Comparison of ENCODE assay signal across 10 cellular contexts in the genomic region with DNA sequence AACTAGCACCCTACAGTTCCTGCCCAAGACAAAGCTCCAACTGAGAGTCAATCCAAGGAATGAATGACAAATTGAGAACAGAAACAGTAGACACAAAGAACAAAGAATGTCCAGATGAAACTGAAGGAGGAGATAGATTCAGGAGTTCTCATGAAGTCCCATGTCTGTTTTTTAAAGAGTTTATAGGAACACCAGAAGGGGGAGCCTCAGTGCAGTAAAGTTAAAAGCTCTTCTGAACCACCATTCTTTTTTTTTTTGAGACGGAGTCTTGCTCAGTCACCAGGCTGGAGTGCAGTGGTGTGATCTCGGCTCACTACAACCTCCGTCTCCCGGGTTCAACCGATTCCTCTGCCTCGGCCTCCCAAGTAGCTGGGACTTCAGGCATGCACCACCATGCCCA.
DNase-seq lines count a peak whose midpoint lies in the region; ATAC-seq and TF ChIP-seq lines count a peak whose summit lies in the region.
"Had no signal": no experiment of that assay in that cellular context is flagged by ENCODE, and none has a peak within 500 bp of the region (broad histone marks: within the 10 kb centered on the region; RNA-seq: fewer than 3 reads in every experiment).

No MANE protein-coding gene starts in this region.

- no peaks in the 10 kb centered on the region for H3K9me3 Mint-ChIP-seq in GM23338
- no peaks in the 10 kb centered on the region for H3K9me3 Mint-ChIP-seq in activated T-helper 2 cell treated with anti-CD3 and anti-CD28 coated beads, Interferon-gamma antibody, Interleukin-2, Interleukin-4, amounts not matched to agents 10 μg/mL and 5 μg/mL and 100 μg/mL, durations not matched to agents 14 hours and 24 hours and 36 hours

- intact Hi-C loops in activated T-helper 2 cell treated with anti-CD3 and anti-CD28 coated beads, Interferon-gamma antibody, Interleukin-2, Interleukin-4, amounts not matched to agents 10 μg/mL and 5 μg/mL and 100 μg/mL, durations not matched to agents 14 hours and 24 hours and 36 hours (cut with micrococcal nuclease), result loop anchor here (1.0 kb wide), 1 partner anchor 103 kb away; no protein-coding TSS in a partner anchor

- no peaks in the 10 kb centered on the region for H3K27me3 Mint-ChIP-seq in GM23338 (ENCODE audit: insufficient read depth, low read depth, poor library complexity)
- H3K27me3 Mint-ChIP-seq in activated T-helper 2 cell treated with anti-CD3 and anti-CD28 coated beads, Interferon-gamma antibody, Interleukin-2, Interleukin-4, amounts not matched to agents 10 μg/mL and 5 μg/mL and 100 μg/mL, durations not matched to agents 14 hours and 24 hours and 36 hours (ENCODE audit: low read depth), result peaks cover 17% of the 10 kb centered on the region

- H3K36me3 ChIP-seq in GM23338 (ENCODE audit: insufficient read depth), result no peaks in the 10 kb centered on the region
- H3K36me3 ChIP-seq in SJCRH30, result no peaks in the 10 kb centered on the region

- no peak overlapping the region for H3K27ac Mint-ChIP-seq in GM23338
- no peak overlapping the region for H3K27ac Mint-ChIP-seq in activated T-helper 2 cell treated with anti-CD3 and anti-CD28 coated beads, Interferon-gamma antibody, Interleukin-2, Interleukin-4, amounts not matched to agents 10 μg/mL and 5 μg/mL and 100 μg/mL, durations not matched to agents 14 hours and 24 hours and 36 hours
- H3K27ac Mint-ChIP-seq: immature natural killer cell had no signal

- peaks cover 35% of the 10 kb centered on the region for H3K4me1 Mint-ChIP-seq in GM23338
- peaks cover 1% of the 10 kb centered on the region for H3K4me1 Mint-ChIP-seq in activated T-helper 2 cell treated with anti-CD3 and anti-CD28 coated beads, Interferon-gamma antibody, Interleukin-2, Interleukin-4, amounts not matched to agents 10 μg/mL and 5 μg/mL and 100 μg/mL, durations not matched to agents 14 hours and 24 hours and 36 hours (ENCODE audit: low read depth)
- H3K4me1 Mint-ChIP-seq: immature natural killer cell had no signal

- H3F3A ChIP-seq in GM23338 (replicated peaks; ENCODE audit: low read depth), result no peaks in the 10 kb centered on the region

- peak; percentile 4 for DNase-seq in COR-L47 (lab: John Stamatoyannopoulos, UW)
- DNase-seq in GM23338 (ENCODE audit: low spot score), result peak; percentile 84
- peak; percentile 15 to 53 for DNase-seq in SJCRH30
- peak; percentile 42 for DNase-seq in iPS-NIHi7 (ENCODE audit: extremely low spot score)
- DNase-seq in activated T-helper 2 cell treated with anti-CD3 and anti-CD28 coated beads, Interferon-gamma antibody, Interleukin-2, Interleukin-4, amounts not matched to agents 10 μg/mL and 5 μg/mL and 100 μg/mL, durations not matched to agents 14 hours and 24 hours and 36 hours (ENCODE audit: low spot score), result no peak
- no peak for DNase-seq in islet precursor cell
- no peak for DNase-seq in cortex of kidney (lab: John Stamatoyannopoulos, UW)
- DNase-seq: immature natural killer cell had no signal

- TF ChIP-seq CTCF in GM23338 (conservative IDR thresholded peaks at IDR 0.05; ENCODE audit: low read depth in 2 of 2), result peak; percentile 50 to 62

- no peak overlapping the region for H3K27ac ChIP-seq in GM23338 (ENCODE audit: low read depth)
- H3K27ac ChIP-seq in SJCRH30, result no peak overlapping the region

- H3K4me2 ChIP-seq in GM23338, result peak overlapping the region; percentile 21; the same call in 1 of the 2 replicates

- peak; percentile 81 for ATAC-seq in GM23338
- no peak for ATAC-seq in GM19023 (IDR thresholded peaks at IDR 0.05; ENCODE audit: unreplicated experiment)
- ATAC-seq: HCT116 had no signal

- H3K36me3 Mint-ChIP-seq in GM23338 (ENCODE audit: low read depth), result no peaks in the 10 kb centered on the region
- H3K36me3 Mint-ChIP-seq in activated T-helper 2 cell treated with anti-CD3 and anti-CD28 coated beads, Interferon-gamma antibody, Interleukin-2, Interleukin-4, amounts not matched to agents 10 μg/mL and 5 μg/mL and 100 μg/mL, durations not matched to agents 14 hours and 24 hours and 36 hours (ENCODE audit: low read depth), result no peaks in the 10 kb centered on the region
- H3K36me3 Mint-ChIP-seq: immature natural killer cell had no signal

- no peaks in the 10 kb centered on the region for H4K20me1 ChIP-seq in GM23338 (replicated peaks; ENCODE audit: insufficient read depth)

- no peaks in the 10 kb centered on the region for H3K9me3 ChIP-seq in SJCRH30 (replicated peaks)

- no peaks in the 10 kb centered on the region for H3K9me2 ChIP-seq in GM23338 (ENCODE audit: insufficient read depth)

- H3K27me3 ChIP-seq in GM23338 (ENCODE audit: insufficient read depth) (no peaks in the 10 kb centered on the region), SJCRH30 (no peaks in the 10 kb centered on the region)

- peaks cover 27% of the 10 kb centered on the region for H3K4me1 ChIP-seq in GM23338 (ENCODE audit: insufficient read depth)
- no peaks in the 10 kb centered on the region for H3K4me1 ChIP-seq in SJCRH30

- H3K4me3 Mint-ChIP-seq in GM23338, result no peak overlapping the region
- no peak overlapping the region for H3K4me3 Mint-ChIP-seq in activated T-helper 2 cell treated with anti-CD3 and anti-CD28 coated beads, Interferon-gamma antibody, Interleukin-2, Interleukin-4, amounts not matched to agents 10 μg/mL and 5 μg/mL and 100 μg/mL, durations not matched to agents 14 hours and 24 hours and 36 hours (ENCODE audit: low read depth)
- H3K4me3 Mint-ChIP-seq: immature natural killer cell had no signal

- H3K4me3 ChIP-seq in GM23338, result no peak overlapping the region
- H3K4me3 ChIP-seq in SJCRH30, result no peak overlapping the region

- H3K79me2 ChIP-seq in GM23338 (replicated peaks; ENCODE audit: insufficient read depth), result no peaks in the 10 kb centered on the region

- H2AFZ ChIP-seq in GM23338, result no peak overlapping the region

TF ChIP-seq in GM23338, 12 proteins besides CTCF, POLR2A, EP300 and RAD21 (continues in another document):
- TF ChIP-seq JUNB (IDR thresholded peaks at IDR 0.05; ENCODE audit: unreplicated experiment), result no peak
- TF ChIP-seq EZH2phosphoT487 (IDR thresholded peaks at IDR 0.05; ENCODE audit: unreplicated experiment), result no peak
- no peak for TF ChIP-seq CREB1 (CRISPR knock-in tag; IDR thresholded peaks at IDR 0.05; ENCODE audit: low read depth)
- TF ChIP-seq POLR2AphosphoS5 (IDR thresholded peaks at IDR 0.05; ENCODE audit: low read depth), result no peak
- TF ChIP-seq ZNF331 (CRISPR knock-in tag; IDR thresholded peaks at IDR 0.05; ENCODE audit: low read depth), result no peak
- TF ChIP-seq ZNF114 (CRISPR knock-in tag; IDR thresholded peaks at IDR 0.05), result no peak
- TF ChIP-seq EZH2 (IDR thresholded peaks at IDR 0.05; ENCODE audit: low read depth, unreplicated experiment), result no peak
- TF ChIP-seq, protein P1, sequence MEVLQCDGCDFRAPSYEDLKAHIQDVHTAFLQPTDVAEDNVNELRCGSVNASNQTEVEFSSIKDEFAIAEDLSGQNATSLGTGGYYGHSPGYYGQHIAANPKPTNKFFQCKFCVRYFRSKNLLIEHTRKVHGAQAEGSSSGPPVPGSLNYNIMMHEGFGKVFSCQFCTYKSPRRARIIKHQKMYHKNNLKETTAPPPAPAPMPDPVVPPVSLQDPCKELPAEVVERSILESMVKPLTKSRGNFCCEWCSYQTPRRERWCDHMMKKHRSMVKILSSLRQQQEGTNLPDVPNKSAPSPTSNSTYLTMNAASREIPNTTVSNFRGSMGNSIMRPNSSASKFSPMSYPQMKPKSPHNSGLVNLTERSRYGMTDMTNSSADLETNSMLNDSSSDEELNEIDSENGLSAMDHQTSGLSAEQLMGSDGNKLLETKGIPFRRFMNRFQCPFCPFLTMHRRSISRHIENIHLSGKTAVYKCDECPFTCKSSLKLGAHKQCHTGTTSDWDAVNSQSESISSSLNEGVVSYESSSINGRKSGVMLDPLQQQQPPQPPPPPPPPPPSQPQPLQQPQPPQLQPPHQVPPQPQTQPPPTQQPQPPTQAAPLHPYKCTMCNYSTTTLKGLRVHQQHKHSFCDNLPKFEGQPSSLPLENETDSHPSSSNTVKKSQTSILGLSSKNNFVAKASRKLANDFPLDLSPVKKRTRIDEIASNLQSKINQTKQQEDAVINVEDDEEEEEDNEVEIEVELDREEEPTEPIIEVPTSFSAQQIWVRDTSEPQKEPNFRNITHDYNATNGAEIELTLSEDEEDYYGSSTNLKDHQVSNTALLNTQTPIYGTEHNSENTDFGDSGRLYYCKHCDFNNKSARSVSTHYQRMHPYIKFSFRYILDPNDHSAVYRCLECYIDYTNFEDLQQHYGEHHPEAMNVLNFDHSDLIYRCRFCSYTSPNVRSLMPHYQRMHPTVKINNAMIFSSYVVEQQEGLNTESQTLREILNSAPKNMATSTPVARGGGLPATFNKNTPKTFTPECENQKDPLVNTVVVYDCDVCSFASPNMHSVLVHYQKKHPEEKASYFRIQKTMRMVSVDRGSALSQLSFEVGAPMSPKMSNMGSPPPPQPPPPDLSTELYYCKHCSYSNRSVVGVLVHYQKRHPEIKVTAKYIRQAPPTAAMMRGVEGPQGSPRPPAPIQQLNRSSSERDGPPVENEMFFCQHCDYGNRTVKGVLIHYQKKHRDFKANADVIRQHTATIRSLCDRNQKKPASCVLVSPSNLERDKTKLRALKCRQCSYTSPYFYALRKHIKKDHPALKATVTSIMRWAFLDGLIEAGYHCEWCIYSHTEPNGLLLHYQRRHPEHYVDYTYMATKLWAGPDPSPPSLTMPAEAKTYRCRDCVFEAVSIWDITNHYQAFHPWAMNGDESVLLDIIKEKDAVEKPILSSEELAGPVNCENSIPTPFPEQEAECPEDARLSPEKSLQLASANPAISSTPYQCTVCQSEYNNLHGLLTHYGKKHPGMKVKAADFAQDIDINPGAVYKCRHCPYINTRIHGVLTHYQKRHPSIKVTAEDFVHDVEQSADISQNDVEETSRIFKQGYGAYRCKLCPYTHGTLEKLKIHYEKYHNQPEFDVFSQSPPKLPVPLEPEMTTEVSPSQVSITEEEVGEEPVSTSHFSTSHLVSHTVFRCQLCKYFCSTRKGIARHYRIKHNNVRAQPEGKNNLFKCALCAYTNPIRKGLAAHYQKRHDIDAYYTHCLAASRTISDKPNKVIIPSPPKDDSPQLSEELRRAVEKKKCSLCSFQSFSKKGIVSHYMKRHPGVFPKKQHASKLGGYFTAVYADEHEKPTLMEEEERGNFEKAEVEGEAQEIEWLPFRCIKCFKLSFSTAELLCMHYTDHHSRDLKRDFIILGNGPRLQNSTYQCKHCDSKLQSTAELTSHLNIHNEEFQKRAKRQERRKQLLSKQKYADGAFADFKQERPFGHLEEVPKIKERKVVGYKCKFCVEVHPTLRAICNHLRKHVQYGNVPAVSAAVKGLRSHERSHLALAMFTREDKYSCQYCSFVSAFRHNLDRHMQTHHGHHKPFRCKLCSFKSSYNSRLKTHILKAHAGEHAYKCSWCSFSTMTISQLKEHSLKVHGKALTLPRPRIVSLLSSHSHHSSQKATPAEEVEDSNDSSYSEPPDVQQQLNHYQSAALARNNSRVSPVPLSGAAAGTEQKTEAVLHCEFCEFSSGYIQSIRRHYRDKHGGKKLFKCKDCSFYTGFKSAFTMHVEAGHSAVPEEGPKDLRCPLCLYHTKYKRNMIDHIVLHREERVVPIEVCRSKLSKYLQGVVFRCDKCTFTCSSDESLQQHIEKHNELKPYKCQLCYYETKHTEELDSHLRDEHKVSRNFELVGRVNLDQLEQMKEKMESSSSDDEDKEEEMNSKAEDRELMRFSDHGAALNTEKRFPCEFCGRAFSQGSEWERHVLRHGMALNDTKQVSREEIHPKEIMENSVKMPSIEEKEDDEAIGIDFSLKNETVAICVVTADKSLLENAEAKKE (CRISPR knock-in tag; IDR thresholded peaks at IDR 0.05), result no peak

Comparison
In these comparisons a context has a peak if more than half of its experiments do, and no peak if none do; other contexts are left out.
1. DNase-seq: peak in COR-L47 (single experiment), GM23338 (single experiment), SJCRH30 (2 of 2) and iPS-NIHi7 (single experiment); none in activated T-helper 2 cell treated with anti-CD3 and anti-CD28 coated beads, Interferon-gamma antibody, Interleukin-2, Interleukin-4, amounts not matched to agents 10 μg/mL and 5 μg/mL and 100 μg/mL, durations not matched to agents 14 hours and 24 hours and 36 hours (single experiment), islet precursor cell (single experiment) and cortex of kidney (single experiment).